ENCODE assay signal across 26 cellular contexts in genomic region chr9:110622368-110622767, GRCh38. TPM values are rescaled to one million over a fixed set of nuclear protein-coding genes. Genes with fewer than 3 reads are reported as not detected.
"Had no signal": no experiment of that assay in that cellular context is flagged by ENCODE, and none has a peak within 500 bp of the region (broad histone marks: within the 10 kb centered on the region; RNA-seq: fewer than 3 reads in every experiment).

No MANE protein-coding gene starts in this region.

- H3K36me3 ChIP-seq: ascending aorta had no signal

- H3K4me2 ChIP-seq: PC-9 had no signal

- H3K27me3 ChIP-seq: ascending aorta, body of pancreas had no signal

- H3K27me3 Mint-ChIP-seq: activated CD8-positive, alpha-beta memory T cell treated with anti-CD3 and anti-CD28 coated beads, Interleukin-2, amount 10 ng/mL, durations not matched to agents 7 days and 5 days; activated naive CD8-positive, alpha-beta T cell treated with anti-CD3 and anti-CD28 coated beads, Interleukin-2, amount 50 U/mL, for 24 hours; central memory CD8-positive, alpha-beta T cell had no signal

- H3K27ac ChIP-seq: ascending aorta, body of pancreas, PC-9 had no signal

- DNase-seq: activated CD4-positive, alpha-beta T cell treated with anti-CD3 and anti-CD28 coated beads for 4 hours; activated CD8-positive, alpha-beta memory T cell treated with anti-CD3 and anti-CD28 coated beads, Interleukin-2, amount 10 ng/mL, durations not matched to agents 7 days and 5 days; activated effector memory CD4-positive, alpha-beta T cell treated with Interleukin-2 at 50 U/mL for 16 hours; activated naive CD4-positive, alpha-beta T cell treated with Interleukin-2 at 50 U/mL for 16 hours; activated naive CD8-positive, alpha-beta T cell treated with anti-CD3 and anti-CD28 coated beads, Interleukin-2, amount 50 U/mL, for 24 hours; activated T-cell treated with anti-CD3 and anti-CD28 coated beads, Interleukin-2, amount 50 U/mL, for 24 hours; amniotic stem cell; body of pancreas; KBM-7; NCI-H1105 treated with DMSO at 0.1 percent for 48 hours; NCI-H1436 treated with DMSO at 0.1 percent for 48 hours; NCI-H187; NCI-H2171; NCI-H2227 treated with DMSO at 0.1 percent for 48 hours; NCI-H526; NCI-H774; PC-9; SIG-M5; T-helper 2 cell; T1000 had no signal

- H3K4me3 ChIP-seq: ascending aorta, body of pancreas, PC-9 had no signal

- ATAC-seq: activated CD4-positive, CD25-positive, alpha-beta regulatory T cell treated with anti-CD3 and anti-CD28 coated beads, Interleukin-2, amount 50 U/mL, for 24 hours; activated CD8-positive, alpha-beta memory T cell treated with anti-CD3 and anti-CD28 coated beads, Interleukin-2, amount 10 ng/mL, durations not matched to agents 7 days and 5 days; activated naive CD4-positive, alpha-beta T cell treated with anti-CD3 and anti-CD28 coated beads, Interleukin-2, amount 50 U/mL, for 72 hours; activated naive CD8-positive, alpha-beta T cell treated with anti-CD3 and anti-CD28 coated beads, Interleukin-2, amount 50 U/mL, for 24 hours; body of pancreas had no signal

- H3K36me3 Mint-ChIP-seq: activated CD8-positive, alpha-beta memory T cell treated with anti-CD3 and anti-CD28 coated beads, Interleukin-2, amount 10 ng/mL, durations not matched to agents 7 days and 5 days; activated naive CD4-positive, alpha-beta T cell treated with anti-CD3 and anti-CD28 coated beads, Interleukin-2, amount 50 U/mL, for 72 hours had no signal

- H2AFZ ChIP-seq: PC-9 had no signal

- H3K9me3 ChIP-seq: ascending aorta, body of pancreas had no signal

- H3K27ac Mint-ChIP-seq: activated CD8-positive, alpha-beta memory T cell treated with anti-CD3 and anti-CD28 coated beads, Interleukin-2, amount 10 ng/mL, durations not matched to agents 7 days and 5 days; activated naive CD4-positive, alpha-beta T cell treated with anti-CD3 and anti-CD28 coated beads, Interleukin-2, amount 50 U/mL, for 72 hours; activated naive CD8-positive, alpha-beta T cell treated with anti-CD3 and anti-CD28 coated beads, Interleukin-2, amount 50 U/mL, for 24 hours; activated T-cell treated with anti-CD3 and anti-CD28 coated beads, Interleukin-2, amount 50 U/mL, for 24 hours; activated T-helper 1 cell treated with anti-CD3 and anti-CD28 coated beads, Interleukin-12 subunit alpha, Interleukin-12 subunit beta, Interleukin-2, Interleukin-4 antibody, amounts not matched to agents 30 ng/mL and 10 ng/mL and 1 ng/mL, durations not matched to agents 14 hours and 24 hours and 36 hours had no signal

- H3K4me1 ChIP-seq: ascending aorta, body of pancreas had no signal

- H3K4me3 Mint-ChIP-seq: activated CD8-positive, alpha-beta memory T cell treated with anti-CD3 and anti-CD28 coated beads, Interleukin-2, amount 10 ng/mL, durations not matched to agents 7 days and 5 days; activated naive CD8-positive, alpha-beta T cell treated with anti-CD3 and anti-CD28 coated beads, Interleukin-2, amount 50 U/mL, for 24 hours; activated T-cell treated with anti-CD3 and anti-CD28 coated beads, Interleukin-2, amount 50 U/mL, for 24 hours; activated T-helper 1 cell treated with anti-CD3 and anti-CD28 coated beads, Interleukin-12 subunit alpha, Interleukin-12 subunit beta, Interleukin-2, Interleukin-4 antibody, amounts not matched to agents 30 ng/mL and 10 ng/mL and 1 ng/mL, durations not matched to agents 14 hours and 24 hours and 36 hours; central memory CD8-positive, alpha-beta T cell had no signal

- H3K4me1 Mint-ChIP-seq: central memory CD8-positive, alpha-beta T cell had no signal

RNA-seq across cellular contexts. Expression of gene SVEP1, which starts 42.8 kb away (rescaled TPM):
- total RNA-seq: activated CD8-positive, alpha-beta memory T cell treated with anti-CD3 and anti-CD28 coated beads, Interleukin-2, amount 10 ng/mL, durations not matched to agents 7 days and 5 days; activated T-helper 1 cell treated with anti-CD3 and anti-CD28 coated beads, Interleukin-12 subunit alpha, Interleukin-12 subunit beta, Interleukin-2, Interleukin-4 antibody, amounts not matched to agents 30 ng/mL and 10 ng/mL and 1 ng/mL, durations not matched to agents 14 hours and 24 hours and 36 hours had no signal

RNA-seq across cellular contexts. Expression of gene MUSK, which starts 46.2 kb away (rescaled TPM):
- total RNA-seq: activated CD8-positive, alpha-beta memory T cell treated with anti-CD3 and anti-CD28 coated beads, Interleukin-2, amount 10 ng/mL, durations not matched to agents 7 days and 5 days; activated naive CD4-positive, alpha-beta T cell treated with anti-CD3 and anti-CD28 coated beads, Interleukin-2, amount 50 U/mL, for 72 hours; activated T-helper 1 cell treated with anti-CD3 and anti-CD28 coated beads, Interleukin-12 subunit alpha, Interleukin-12 subunit beta, Interleukin-2, Interleukin-4 antibody, amounts not matched to agents 30 ng/mL and 10 ng/mL and 1 ng/mL, durations not matched to agents 14 hours and 24 hours and 36 hours; ascending aorta; body of pancreas; NCI-H460; PC-9 had no signal
